Comparison of ENCODE assay signal across 1 cellular context in genomic region chr2:45373534-45373933, GRCh38.
TF ChIP-seq lines count a peak whose summit lies in the region.

No MANE protein-coding gene starts in this region.

TF ChIP-seq in HepG2, 621 proteins besides CTCF, POLR2A, EP300 and RAD21 (continued from another document and continues in another):
- TF ChIP-seq ZNF18 (CRISPR knock-in tag; IDR thresholded peaks at IDR 0.05; ENCODE audit: insufficient replicate concordance) (no peak), KIAA2018 (CRISPR knock-in tag; IDR thresholded peaks at IDR 0.05; ENCODE audit: borderline replicate concordance) (no peak), THAP7 (CRISPR knock-in tag; IDR thresholded peaks at IDR 0.05) (no peak), ZNF263 (CRISPR knock-in tag; IDR thresholded peaks at IDR 0.05) (peak; percentile 77; the same call in 1 of the 2 replicates), TGIF2 (CRISPR knock-in tag; IDR thresholded peaks at IDR 0.05) (no peak), NR1H2 (CRISPR knock-in tag; IDR thresholded peaks at IDR 0.05; ENCODE audit: borderline replicate concordance, low read depth) (no peak), POGK (CRISPR knock-in tag; conservative IDR thresholded peaks at IDR 0.05) (no peak), TOE1 (CRISPR knock-in tag; IDR thresholded peaks at IDR 0.05) (0 out of 2 replicates have a peak, but pooled peaks have one; percentile 37), RNF2 (conservative IDR thresholded peaks at IDR 0.05; ENCODE audit: low read depth) (no peak), ATF6 (CRISPR knock-in tag; conservative IDR thresholded peaks at IDR 0.05) (no peak), PREB (CRISPR knock-in tag; IDR thresholded peaks at IDR 0.05) (no peak), ZNF746 (CRISPR knock-in tag; IDR thresholded peaks at IDR 0.05) (no peak), ZNF703 (CRISPR knock-in tag; IDR thresholded peaks at IDR 0.05; ENCODE audit: borderline replicate concordance) (no peak), ASH2L (IDR thresholded peaks at IDR 0.05; ENCODE audit: insufficient read length, low read depth, low read length) (peak; percentile 47), KMT2A (CRISPR knock-in tag; IDR thresholded peaks at IDR 0.05) (no peak), BCLAF1 (IDR thresholded peaks at IDR 0.05) (no peak), ZNF10 (CRISPR knock-in tag; IDR thresholded peaks at IDR 0.05; ENCODE audit: borderline replicate concordance, low read depth) (no peak), ZBTB8A (CRISPR knock-in tag; IDR thresholded peaks at IDR 0.05; ENCODE audit: borderline replicate concordance, low read depth) (no peak), FOXJ3 (CRISPR knock-in tag; IDR thresholded peaks at IDR 0.05; ENCODE audit: borderline replicate concordance) (peak; percentile 90; the same call in 1 of the 2 replicates), ZSCAN22 (CRISPR knock-in tag; IDR thresholded peaks at IDR 0.05) (no peak), MBNL3 (CRISPR knock-in tag; conservative IDR thresholded peaks at IDR 0.05) (no peak), ARID4A (CRISPR knock-in tag; IDR thresholded peaks at IDR 0.05; ENCODE audit: borderline replicate concordance) (peak; percentile 19; the same call in 1 of the 2 replicates), ZBTB21 (CRISPR knock-in tag; IDR thresholded peaks at IDR 0.05) (no peak), SMC3 (IDR thresholded peaks at IDR 0.05; ENCODE audit: low read length) (no peak), HNRNPH1 (optimal IDR thresholded peaks at IDR 0.05; ENCODE audit: low read depth, low read length) (no peak), NR2F2 (IDR thresholded peaks at IDR 0.05; ENCODE audit: borderline replicate concordance, low read depth) (peak; percentile 93), IRF1 (CRISPR knock-in tag; IDR thresholded peaks at IDR 0.05; ENCODE audit: low read depth) (no peak), FOSL2 (CRISPR knock-in tag; IDR thresholded peaks at IDR 0.05) (peak; percentile 74), SOX5 (CRISPR knock-in tag; IDR thresholded peaks at IDR 0.05; ENCODE audit: borderline replicate concordance) (peak; percentile 99)
